Comparison of ENCODE assay signal across 8 cellular contexts in genomic region chr7:90211391-90212148, GRCh38. TPM values are rescaled to one million over a fixed set of nuclear protein-coding genes. Genes with fewer than 3 reads are reported as not detected.
DNase-seq lines count a peak whose midpoint lies in the region; ATAC-seq and TF ChIP-seq lines count a peak whose summit lies in the region.

Gene STEAP2 (plus strand): TSS chr7:90211740. CDS start chr7:90225083, 13,343 bp downstream.

- H3K27ac ChIP-seq in mesodermal cell (ENCODE audit: low read depth, low read length, severe bottlenecking), result no peak within 1 kb of the TSS

- H3K4me1 ChIP-seq in mesodermal cell (ENCODE audit: control insufficient read depth, insufficient read depth, low read length, poor library complexity, severe bottlenecking), result peaks cover 4% of the 10 kb centered on the region

- H3K9me3 Mint-ChIP-seq in activated B cell treated with CpG ODN at 0.5 μM for 24 hours, result no peaks in the 10 kb centered on the region
- H3K9me3 Mint-ChIP-seq in stimulated activated memory B cell treated with anti-CD40 and anti-IgM and Interleukin-4, amounts not matched to agents 10 μg/mL and 1 μg/mL and 100 μg/mL, for 72 hours, result peaks cover 3% of the 10 kb centered on the region

- intact Hi-C loops in activated B cell treated with CpG ODN at 0.5 μM for 24 hours (cut with micrococcal nuclease), result loop anchor here (1.0 kb wide), 1 partner anchor 57 kb away; the partner anchor contains the start of gene STEAP1

- H3K9me3 ChIP-seq in mesodermal cell (ENCODE audit: control insufficient read depth, low read length), result no peaks in the 10 kb centered on the region

- H3K4me1 Mint-ChIP-seq in activated B cell treated with CpG ODN at 0.5 μM for 24 hours, result peaks cover 7% of the 10 kb centered on the region
- H3K4me1 Mint-ChIP-seq in stimulated activated memory B cell treated with anti-CD40 and anti-IgM and Interleukin-4, amounts not matched to agents 10 μg/mL and 1 μg/mL and 100 μg/mL, for 72 hours, result peaks cover 17% of the 10 kb centered on the region

- no peak for TF ChIP-seq CTCF in activated B cell treated with CpG ODN at 0.5 μM for 24 hours (IDR thresholded peaks at IDR 0.05)
- TF ChIP-seq CTCF in epithelial cell of proximal tubule (conservative IDR thresholded peaks at IDR 0.05; ENCODE audit: low read depth, low read length), result peak; percentile 61

- H3K36me3 Mint-ChIP-seq in activated B cell treated with CpG ODN at 0.5 μM for 24 hours (ENCODE audit: low read depth), result no peaks in the 10 kb centered on the region
- H3K36me3 Mint-ChIP-seq in stimulated activated memory B cell treated with anti-CD40 and anti-IgM and Interleukin-4, amounts not matched to agents 10 μg/mL and 1 μg/mL and 100 μg/mL, for 72 hours, result no peaks in the 10 kb centered on the region

- peak; percentile 10 for DNase-seq in activated gamma-delta T cell (lab: John Stamatoyannopoulos, UW)
- no peak for DNase-seq in activated gamma-delta T cell treated with Interleukin-2 at 50 U/mL for 16 hours
- DNase-seq in NCI-H146 (lab: John Stamatoyannopoulos, UW), result peak; percentile 56
- DNase-seq in activated B cell treated with CpG ODN at 0.5 μM for 24 hours, result peak; percentile 15
- no peak for DNase-seq in epithelial cell of proximal tubule (ENCODE audit: low read depth)

- CTCF ChIA-PET in activated B cell treated with CpG ODN at 0.5 μM for 24 hours (lab: Charles Lee), result interaction anchor here (1.1 to 1.5 kb wide), 3 partner anchors 21 to 216 kb away, joined by 3 read pairs; partner anchors contain the start of gene STEAP1

- H3K27me3 Mint-ChIP-seq in activated B cell treated with CpG ODN at 0.5 μM for 24 hours, result peaks cover 15% of the 10 kb centered on the region
- H3K27me3 Mint-ChIP-seq in stimulated activated memory B cell treated with anti-CD40 and anti-IgM and Interleukin-4, amounts not matched to agents 10 μg/mL and 1 μg/mL and 100 μg/mL, for 72 hours, result peaks cover 15% of the 10 kb centered on the region

- no peak within 1 kb of the TSS for H3K27ac Mint-ChIP-seq in activated B cell treated with CpG ODN at 0.5 μM for 24 hours
- no peak within 1 kb of the TSS for H3K27ac Mint-ChIP-seq in stimulated activated memory B cell treated with anti-CD40 and anti-IgM and Interleukin-4, amounts not matched to agents 10 μg/mL and 1 μg/mL and 100 μg/mL, for 72 hours

- peak; percentile 94 for ATAC-seq in HG02678 (IDR thresholded peaks at IDR 0.05; ENCODE audit: unreplicated experiment)
- peak; percentile 73 for ATAC-seq in activated B cell treated with CpG ODN at 0.5 μM for 24 hours (ENCODE audit: low read depth)
- ATAC-seq in stimulated activated memory B cell treated with anti-CD40 and anti-IgM and Interleukin-4, amounts not matched to agents 10 μg/mL and 1 μg/mL and 100 μg/mL, for 72 hours, result peak; percentile 82

- H3K4me3 ChIP-seq in epithelial cell of proximal tubule (ENCODE audit: low read depth, low read length) (peak within 1 kb of the TSS; percentile 58), mesodermal cell (ENCODE audit: extremely low read depth, insufficient read depth, low read length, poor library complexity, severe bottlenecking) (peak within 1 kb of the TSS; percentile 51)

- peak within 1 kb of the TSS; percentile 50 for H3K4me3 Mint-ChIP-seq in activated B cell treated with CpG ODN at 0.5 μM for 24 hours
- H3K4me3 Mint-ChIP-seq in stimulated activated memory B cell treated with anti-CD40 and anti-IgM and Interleukin-4, amounts not matched to agents 10 μg/mL and 1 μg/mL and 100 μg/mL, for 72 hours, result peak within 1 kb of the TSS; percentile 75

- POLR2A ChIA-PET in activated B cell treated with CpG ODN at 0.5 μM for 24 hours (lab: Charles Lee), result no interaction called here

- no peaks in the 10 kb centered on the region for H3K36me3 ChIP-seq in mesodermal cell (ENCODE audit: control insufficient read depth, insufficient read depth, low read length)

- 1% methylated on average over 33 to 48 of the region's 73 CpGs for WGBS in mesodermal cell (ENCODE audit: insufficient coverage in 2 of 2), 2 experiments

RNA-seq across cellular contexts. Expression of gene STEAP2, which starts in this region (rescaled TPM):
- total RNA-seq in activated B cell treated with CpG ODN at 0.5 μM for 24 hours (not detected in 2 replicates), epithelial cell of proximal tubule (2.1 and 2.7 TPM in 2 replicates)
- 0.52 TPM for polyA plus RNA-seq in mesodermal cell (2013, experiment 1 of 2)
- 0.30 TPM for polyA plus RNA-seq in mesodermal cell (2013, experiment 2 of 2)

Comparison
In these comparisons a context has a peak if more than half of its experiments do, and no peak if none do; other contexts are left out.
1. DNase-seq: peak in activated gamma-delta T cell (single experiment) and NCI-H146 (single experiment); none in activated gamma-delta T cell treated with Interleukin-2 at 50 U/mL for 16 hours (single experiment) and epithelial cell of proximal tubule (single experiment).
2. Peak in DNase-seq and ATAC-seq in activated B cell treated with CpG ODN at 0.5 μM for 24 hours; RNA of the gene not detected or under 1 TPM.
3. Peak in every context shown above with its lines, with median percentiles within 50 percentile points of each other: ATAC-seq.